8 cellular contexts compared by ENCODE assay signal in the genomic region with DNA sequence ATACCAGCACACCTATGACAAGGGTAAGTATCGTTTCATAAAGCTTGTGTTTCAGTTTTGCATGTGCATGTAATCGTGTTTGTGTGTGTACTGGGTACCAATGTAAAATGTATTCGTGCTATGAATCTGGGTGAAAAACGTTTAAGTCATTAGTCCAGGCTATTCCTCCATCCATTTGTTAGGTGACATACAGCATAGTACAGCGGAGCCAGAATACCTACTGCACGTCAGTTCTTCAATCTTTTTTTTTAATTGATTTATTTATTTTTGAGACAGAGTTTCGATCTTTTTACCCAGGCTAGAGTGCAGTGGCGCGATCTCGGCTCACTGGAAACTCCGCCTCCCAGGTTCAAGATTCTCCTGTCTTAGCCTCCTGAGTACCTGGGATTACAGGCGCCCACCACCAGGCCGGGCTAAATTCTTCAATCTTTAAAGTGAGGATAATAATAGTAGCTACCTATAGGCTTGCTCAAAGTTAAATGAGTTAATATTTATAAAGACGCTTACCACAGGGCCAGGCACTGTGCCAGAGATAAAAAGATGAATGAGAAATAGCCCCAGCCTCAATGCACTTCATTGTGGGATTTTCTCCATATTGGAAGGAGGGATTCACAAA. TPM values are rescaled to one million over a fixed set of nuclear protein-coding genes. Genes with fewer than 3 reads are reported as not detected.
DNase-seq lines count a peak whose midpoint lies in the region; ATAC-seq and TF ChIP-seq lines count a peak whose summit lies in the region.

No MANE protein-coding gene starts in this region.

- peak overlapping the region; percentile 86 for H3K27ac Mint-ChIP-seq in activated CD8-positive, alpha-beta T cell treated with anti-CD3 and anti-CD28 coated beads for 36 hours

- no peaks in the 10 kb centered on the region for H3K9me3 ChIP-seq in left ventricle myocardium inferior (replicated peaks)
- no peaks in the 10 kb centered on the region for H3K9me3 ChIP-seq in iPS-15b (ENCODE audit: control insufficient read depth, insufficient read depth, low read length)
- no peaks in the 10 kb centered on the region for H3K9me3 ChIP-seq in stomach

- H3K27me3 ChIP-seq in left ventricle myocardium inferior (ENCODE audit: low read depth) (no peaks in the 10 kb centered on the region), iPS-15b (ENCODE audit: control insufficient read depth, insufficient read depth, low read length) (no peaks in the 10 kb centered on the region), stomach (no peaks in the 10 kb centered on the region)

- H3K9me3 Mint-ChIP-seq in activated CD8-positive, alpha-beta T cell treated with anti-CD3 and anti-CD28 coated beads for 36 hours: no peaks in the 10 kb centered on the region

- TF ChIP-seq CTCF in left ventricle myocardium inferior (IDR thresholded peaks at IDR 0.05; ENCODE audit: borderline replicate concordance) (no peak), stomach (IDR thresholded peaks at IDR 0.05) (peak in 1 of 7 experiments; percentile 3)
- TF ChIP-seq CTCF in activated CD8-positive, alpha-beta T cell treated with anti-CD3 and anti-CD28 coated beads for 36 hours (IDR thresholded peaks at IDR 0.05): no peak

- 47 to 60% (median 50%) methylated on average over 14 of the region's 14 CpGs for WGBS in stomach, 5 donors

- H3K27ac ChIP-seq in left ventricle myocardium inferior (replicated peaks) (peak overlapping the region; percentile 91), stomach (peak overlapping the region; percentile 89 to 98 (median 96))

- H3K36me3 Mint-ChIP-seq in activated CD8-positive, alpha-beta T cell treated with anti-CD3 and anti-CD28 coated beads for 36 hours (ENCODE audit: low read depth): peaks cover 42% of the 10 kb centered on the region

- TF ChIP-seq EP300 in stomach (IDR thresholded peaks at IDR 0.05): no peak

- ATAC-seq in Right ventricle myocardium inferior: no peak
- ATAC-seq in activated CD8-positive, alpha-beta T cell treated with anti-CD3 and anti-CD28 coated beads for 36 hours: peak; percentile 2
- no peak for ATAC-seq in HG03469 (IDR thresholded peaks at IDR 0.05; ENCODE audit: unreplicated experiment)
- ATAC-seq in GM21367 (IDR thresholded peaks at IDR 0.05; ENCODE audit: unreplicated experiment): no peak

- H3K36me3 ChIP-seq in left ventricle myocardium inferior (peaks cover 45% of the 10 kb centered on the region), iPS-15b (ENCODE audit: control insufficient read depth, insufficient read depth, low read length) (peaks cover 7% of the 10 kb centered on the region), stomach (peaks cover 22 to 49% (median 43%) of the 10 kb centered on the region in 4 donors)

- H3K4me3 Mint-ChIP-seq in activated CD8-positive, alpha-beta T cell treated with anti-CD3 and anti-CD28 coated beads for 36 hours: peak overlapping the region; percentile 84

- H3K27me3 Mint-ChIP-seq in activated CD8-positive, alpha-beta T cell treated with anti-CD3 and anti-CD28 coated beads for 36 hours: no peaks in the 10 kb centered on the region

- CTCF ChIA-PET in activated CD8-positive, alpha-beta T cell treated with anti-CD3 and anti-CD28 coated beads for 36 hours (lab: Charles Lee): interaction anchor here (0.7 to 3.8 kb wide), 17 partner anchors 12 to 312 kb away, joined by 3 to 55 read pairs (median 3); partner anchors contain the start of genes CD63, PA2G4, RAB5B and SUOX

- DNase-seq in left ventricle myocardium inferior (no peak), Right ventricle myocardium inferior (ENCODE audit: missing footprints) (no peak), stomach (no peak), SIG-M5 (lab: John Stamatoyannopoulos, UW) (no peak)
- no peak for DNase-seq in activated CD8-positive, alpha-beta T cell treated with anti-CD3 and anti-CD28 coated beads for 36 hours

- no peak for TF ChIP-seq POLR2A in stomach (IDR thresholded peaks at IDR 0.05)

- H3K4me3 ChIP-seq in left ventricle myocardium inferior: peak overlapping the region; percentile 87
- H3K4me3 ChIP-seq in iPS-15b (ENCODE audit: low read depth, low read length): peak overlapping the region; percentile 46
- peak overlapping the region; percentile 73 to 88 (median 80) for H3K4me3 ChIP-seq in stomach

- no peak overlapping the region for H3K9ac ChIP-seq in iPS-15b (ENCODE audit: low read depth, low read length)

- H3K4me1 Mint-ChIP-seq in activated CD8-positive, alpha-beta T cell treated with anti-CD3 and anti-CD28 coated beads for 36 hours (ENCODE audit: low read depth): peaks cover 45% of the 10 kb centered on the region

- intact Hi-C loops in left ventricle myocardium inferior (cut with micrococcal nuclease): no loop called here
- intact Hi-C loops in Right ventricle myocardium inferior (cut with DNase I): loop anchor here (2.0 to 5.0 kb wide), 2 partner anchors 44 to 76 kb away; partner anchors contain the start of genes RPL41, SUOX and ZC3H10
- intact Hi-C loops in activated CD8-positive, alpha-beta T cell treated with anti-CD3 and anti-CD28 coated beads for 36 hours (cut with micrococcal nuclease): loop anchor here (2.0 to 5.0 kb wide), 4 partner anchors 44 to 302 kb away; partner anchors contain the start of genes DGKA, RPL41, SUOX and ZC3H10
- intact Hi-C loops in stomach (cut with DNase I; ENCODE audit: low total_unique reads): no loop called here

- POLR2A ChIA-PET in activated CD8-positive, alpha-beta T cell treated with anti-CD3 and anti-CD28 coated beads for 36 hours (lab: Charles Lee): interaction anchor here (0.6 to 2.9 kb wide), 13 partner anchors 19 to 247 kb away, joined by 3 to 17 read pairs (median 4); partner anchors contain the start of genes RPL41 and SUOX

- H3K4me1 ChIP-seq in left ventricle myocardium inferior (peaks cover 30% of the 10 kb centered on the region), iPS-15b (ENCODE audit: control insufficient read depth, insufficient read depth, low read length) (no peaks in the 10 kb centered on the region), stomach (peaks cover 12 to 26% (median 19%) of the 10 kb centered on the region in 4 donors)

RNA-seq across cellular contexts. Expression of gene RPS26, which starts 0.6 kb away (rescaled TPM):
- 48.7 TPM for total RNA-seq in left ventricle myocardium inferior
- total RNA-seq in Right ventricle myocardium inferior: 35.5 TPM
- total RNA-seq in activated CD8-positive, alpha-beta T cell treated with anti-CD3 and anti-CD28 coated beads for 36 hours: 10 to 100 TPM; 29.7 to 29.8 TPM
- total RNA-seq in stomach: 100 to 1,000 TPM in 4 of 5 donors, 10 to 100 TPM in 1; 22.3 to 929 (median 265) TPM
- 1,000 to 10,000 TPM; 1,182 to 1,748 (median 1,390) TPM for polyA plus RNA-seq in stomach

RNA-seq across cellular contexts. Expression of gene IKZF4, which starts 20.2 kb away (rescaled TPM):
- total RNA-seq in left ventricle myocardium inferior (8.4 TPM), Right ventricle myocardium inferior (9.5 TPM), stomach (10 to 100 TPM in 1 of 5 donors, 1 to 10 TPM in 4; 2.3 to 15.6 (median 3.5) TPM)
- 10 to 100 TPM; 20.5 to 20.8 TPM for total RNA-seq in activated CD8-positive, alpha-beta T cell treated with anti-CD3 and anti-CD28 coated beads for 36 hours
- 1 to 10 TPM; 1.5 to 2.9 (median 2.4) TPM for polyA plus RNA-seq in stomach

RNA-seq across cellular contexts. Expression of gene ERBB3, which starts 38.9 kb away (rescaled TPM):
- total RNA-seq in left ventricle myocardium inferior: 2.3 TPM
- 2.8 TPM for total RNA-seq in Right ventricle myocardium inferior
- under 1 TPM; 0.98 to 0.99 TPM for total RNA-seq in activated CD8-positive, alpha-beta T cell treated with anti-CD3 and anti-CD28 coated beads for 36 hours
- total RNA-seq in stomach: 100 to 1,000 TPM; 218 to 367 (median 286) TPM
- 10 to 100 TPM; 26.6 to 45.9 (median 43.1) TPM for polyA plus RNA-seq in stomach

RNA-seq across cellular contexts. Expression of gene SUOX, which starts 44.0 kb away (rescaled TPM):
- total RNA-seq in left ventricle myocardium inferior (36.0 TPM), Right ventricle myocardium inferior (28.1 TPM), stomach (10 to 100 TPM in 2 of 5 donors, 1 to 10 TPM in 3; 9.0 to 67.7 (median 10.0) TPM)
- total RNA-seq in activated CD8-positive, alpha-beta T cell treated with anti-CD3 and anti-CD28 coated beads for 36 hours: 1 to 10 TPM; 4.6 to 6.2 TPM
- polyA plus RNA-seq in stomach: 10 to 100 TPM in 2 of 3 donors, 1 to 10 TPM in 1; 8.4 to 14.3 (median 11.8) TPM

Comparison
In these comparisons a context has a peak if more than half of its experiments do, and no peak if none do; other contexts are left out.
1. intact Hi-C loops: an anchor here in Right ventricle myocardium inferior (2.0 to 5.0 kb wide) and activated CD8-positive, alpha-beta T cell treated with anti-CD3 and anti-CD28 coated beads for 36 hours (2.0 to 5.0 kb wide); none called in left ventricle myocardium inferior and stomach.
2. RNA of gene ERBB3, which starts 38.9 kb away (total RNA-seq): 218 to 367 TPM in stomach; 2.8 TPM in Right ventricle myocardium inferior (single experiment), 2.3 TPM in left ventricle myocardium inferior (single experiment) and 0.98 to 0.99 TPM in activated CD8-positive, alpha-beta T cell treated with anti-CD3 and anti-CD28 coated beads for 36 hours; every median in the first group is over 10 times any median in the second.
3. Peak in every context shown above with its lines, with median percentiles within 50 percentile points of each other: H3K4me3 ChIP-seq.